ENCODE assay signal across 12 cellular contexts in genomic region chr3:119365418-119365817, GRCh38.
DNase-seq lines count a peak whose midpoint lies in the region; ATAC-seq and TF ChIP-seq lines count a peak whose summit lies in the region.
"Had no signal": no experiment of that assay in that cellular context is flagged by ENCODE, and none has a peak within 500 bp of the region (broad histone marks: within the 10 kb centered on the region; RNA-seq: fewer than 3 reads in every experiment).

No MANE protein-coding gene starts in this region.

- H3K9ac ChIP-seq in adipocyte (ENCODE audit: low read length) (no peak overlapping the region), mesendoderm (ENCODE audit: low read length) (no peak overlapping the region), neuronal stem cell (ENCODE audit: low read depth, low read length, poor library complexity) (no peak overlapping the region)
- H3K9ac ChIP-seq: BLaER1 treated with 17β-estradiol and CSF1 and Interleukin-3, amounts not matched to agents 10 nM and 100 nM had no signal

- no peaks in the 10 kb centered on the region for H3K79me2 ChIP-seq in mesendoderm (ENCODE audit: control insufficient read depth, insufficient read depth, low read length)

- DNase-seq in A673 (ENCODE audit: low spot score) (peak; percentile 80), adipocyte (ENCODE audit: low read depth) (peak; percentile 42), mesendoderm (no peak), neuronal stem cell (ENCODE audit: low spot score) (no peak), ACHN (no peak)
- no peak for DNase-seq in activated CD4-positive, alpha-beta memory T cell treated with anti-CD3 and anti-CD28 coated beads, Interleukin-2, amount 10 ng/mL, durations not matched to agents 7 days and 5 days
- DNase-seq: CD4-positive, CD25-positive, alpha-beta regulatory T cell; DMS53; GF-D8 had no signal

- H2AK5ac ChIP-seq in mesendoderm (ENCODE audit: low read length) (no peak overlapping the region), neuronal stem cell (ENCODE audit: low read depth, low read length) (no peak overlapping the region)

- no peaks in the 10 kb centered on the region for H3K36me3 ChIP-seq in A673 (ENCODE audit: insufficient read depth, low read length, poor library complexity, severe bottlenecking)
- peaks cover 31% of the 10 kb centered on the region for H3K36me3 ChIP-seq in adipocyte (ENCODE audit: control insufficient read depth, insufficient read depth, low read length, severe bottlenecking)
- no peaks in the 10 kb centered on the region for H3K36me3 ChIP-seq in mesendoderm (ENCODE audit: control insufficient read depth, insufficient read depth, low read length)
- H3K36me3 ChIP-seq in neuronal stem cell (replicated peaks in 1 of 2; ENCODE audit: control insufficient read depth in 2 of 2, insufficient read depth in 2 of 2, low read length in 2 of 2), result no peaks in the 10 kb centered on the region

- intact Hi-C loops in A673 (cut with micrococcal nuclease; ENCODE audit: unreplicated experiment), result no loop called here

- peak overlapping the region; percentile 25 for H2AFZ ChIP-seq in neuronal stem cell (ENCODE audit: low read length)

- no peak overlapping the region for H4K91ac ChIP-seq in neuronal stem cell (ENCODE audit: low read depth, low read length, poor library complexity)

- no peak overlapping the region for H4K8ac ChIP-seq in mesendoderm (ENCODE audit: low read depth, low read length)
- H4K8ac ChIP-seq in neuronal stem cell (ENCODE audit: low read depth, low read length), result no peak overlapping the region

- H3K79me1 ChIP-seq in mesendoderm (ENCODE audit: low read length) (no peaks in the 10 kb centered on the region), neuronal stem cell (ENCODE audit: low read depth, low read length) (no peaks in the 10 kb centered on the region)

- no peaks in the 10 kb centered on the region for H3K9me3 Mint-ChIP-seq in activated CD4-positive, alpha-beta memory T cell treated with anti-CD3 and anti-CD28 coated beads, Interleukin-2, amount 10 ng/mL, durations not matched to agents 7 days and 5 days

- H3K23ac ChIP-seq in mesendoderm (ENCODE audit: low read length) (no peak overlapping the region), neuronal stem cell (ENCODE audit: low read depth, low read length, poor library complexity) (no peak overlapping the region)

- no peak overlapping the region for H3K4me2 ChIP-seq in mesendoderm (ENCODE audit: low read length)
- no peak overlapping the region for H3K4me2 ChIP-seq in neuronal stem cell (ENCODE audit: insufficient read depth, low read length, poor library complexity, severe bottlenecking)
- H3K4me2 ChIP-seq: BLaER1 treated with 17β-estradiol and CSF1 and Interleukin-3, amounts not matched to agents 10 nM and 100 nM had no signal

- BruUV-seq in A673 (replicated peaks; lab: Mats Ljungman, UMichigan), result no TSS peak

- in situ Hi-C loops in ACHN (cut with HindIII; ENCODE audit: low pct_ligation_motif_present, low pct_unique_long_range_greater_than_20kb, low sequenced_read_pairs), result no loop called here

- H2BK5ac ChIP-seq in mesendoderm (ENCODE audit: low read length) (no peak overlapping the region), neuronal stem cell (ENCODE audit: low read length) (no peak overlapping the region)

- H3K4ac ChIP-seq in mesendoderm (ENCODE audit: low read depth, low read length), result peak overlapping the region; percentile 16
- no peak overlapping the region for H3K4ac ChIP-seq in neuronal stem cell (ENCODE audit: low read length)

- H3K18ac ChIP-seq in mesendoderm (ENCODE audit: low read length) (peak overlapping the region; percentile 60), neuronal stem cell (ENCODE audit: low read length) (no peak overlapping the region)

- no peaks in the 10 kb centered on the region for H3K36me3 Mint-ChIP-seq in activated CD4-positive, alpha-beta memory T cell treated with anti-CD3 and anti-CD28 coated beads, Interleukin-2, amount 10 ng/mL, durations not matched to agents 7 days and 5 days (ENCODE audit: low read depth)

- H3K4me1 ChIP-seq in A673 (ENCODE audit: insufficient read depth, low read length, poor library complexity, severe bottlenecking) (peaks cover 18% of the 10 kb centered on the region), adipocyte (ENCODE audit: control insufficient read depth, insufficient read depth, low read length) (no peaks in the 10 kb centered on the region), mesendoderm (ENCODE audit: control insufficient read depth, low read depth, low read length) (peaks cover 7% of the 10 kb centered on the region), neuronal stem cell (ENCODE audit: control insufficient read depth in 2 of 2, insufficient read depth in 1 of 2, low read depth in 1 of 2, low read length in 2 of 2) (peaks cover 0 to 3% of the 10 kb centered on the region in 2 donors)
- H3K4me1 ChIP-seq: BLaER1 treated with 17β-estradiol and CSF1 and Interleukin-3, amounts not matched to agents 10 nM and 100 nM had no signal

- no peak overlapping the region for H3K4me3 Mint-ChIP-seq in activated CD4-positive, alpha-beta memory T cell treated with anti-CD3 and anti-CD28 coated beads, Interleukin-2, amount 10 ng/mL, durations not matched to agents 7 days and 5 days
- H3K4me3 Mint-ChIP-seq: CD4-positive, CD25-positive, alpha-beta regulatory T cell had no signal

- H2BK120ac ChIP-seq in mesendoderm (ENCODE audit: low read depth, low read length), result no peak overlapping the region
- no peak overlapping the region for H2BK120ac ChIP-seq in neuronal stem cell (ENCODE audit: low read depth, low read length)

- H3K27ac Mint-ChIP-seq in activated CD4-positive, alpha-beta memory T cell treated with anti-CD3 and anti-CD28 coated beads, Interleukin-2, amount 10 ng/mL, durations not matched to agents 7 days and 5 days, result no peak overlapping the region
- H3K27ac Mint-ChIP-seq: CD4-positive, CD25-positive, alpha-beta regulatory T cell had no signal

- no peak overlapping the region for H2BK15ac ChIP-seq in mesendoderm (replicated peaks; ENCODE audit: low read depth)
- H2BK15ac ChIP-seq in neuronal stem cell (ENCODE audit: low read length), result no peak overlapping the region

- CTCF ChIA-PET in A673 (lab: Charles Lee), result interaction anchor here (1.0 kb wide), 1 partner anchor 12 kb away, joined by 3 read pairs; no protein-coding TSS in a partner anchor
- CTCF ChIA-PET in activated CD4-positive, alpha-beta memory T cell treated with anti-CD3 and anti-CD28 coated beads, Interleukin-2, amount 10 ng/mL, durations not matched to agents 7 days and 5 days (lab: Charles Lee), result interaction anchor here (1.3 kb wide), 1 partner anchor 12 kb away, joined by 3 read pairs; no protein-coding TSS in a partner anchor

- H3K27me3 Mint-ChIP-seq in activated CD4-positive, alpha-beta memory T cell treated with anti-CD3 and anti-CD28 coated beads, Interleukin-2, amount 10 ng/mL, durations not matched to agents 7 days and 5 days, result no peaks in the 10 kb centered on the region
- H3K27me3 Mint-ChIP-seq: CD4-positive, CD25-positive, alpha-beta regulatory T cell had no signal

- no peak overlapping the region for H3K27ac ChIP-seq in A673 (ENCODE audit: low read depth, low read length, poor library complexity, severe bottlenecking)
- H3K27ac ChIP-seq in mesendoderm (ENCODE audit: low read depth, low read length), result no peak overlapping the region
- H3K27ac ChIP-seq in neuronal stem cell (replicated peaks; ENCODE audit: low read length), result no peak overlapping the region
- H3K27ac ChIP-seq: 22Rv1; BLaER1 treated with 17β-estradiol and CSF1 and Interleukin-3, amounts not matched to agents 10 nM and 100 nM had no signal

- H4K5ac ChIP-seq in mesendoderm (ENCODE audit: low read length), result no peak overlapping the region

- no peak overlapping the region for H3K14ac ChIP-seq in neuronal stem cell (ENCODE audit: low read length)

- POLR2A ChIA-PET in A673 (lab: Charles Lee; ENCODE audit: low non-redundant PET), result no interaction called here
- POLR2A ChIA-PET in activated CD4-positive, alpha-beta memory T cell treated with anti-CD3 and anti-CD28 coated beads, Interleukin-2, amount 10 ng/mL, durations not matched to agents 7 days and 5 days (lab: Charles Lee), result no interaction called here

- H3K56ac ChIP-seq in mesendoderm (ENCODE audit: low read length), result peak overlapping the region; percentile 18

- no peak for TF ChIP-seq CTCF in A673 (conservative IDR thresholded peaks at IDR 0.05; ENCODE audit: low read depth, low read length)

- H3K9me3 ChIP-seq in A673 (ENCODE audit: low read depth, low read length, poor library complexity, severe bottlenecking) (no peaks in the 10 kb centered on the region), adipocyte (ENCODE audit: control insufficient read depth, low read length) (no peaks in the 10 kb centered on the region), neuronal stem cell (replicated peaks in 1 of 2; ENCODE audit: control insufficient read depth in 2 of 2, insufficient read depth in 1 of 2, low read depth in 1 of 2, low read length in 2 of 2) (no peaks in the 10 kb centered on the region)
- H3K9me3 ChIP-seq: BLaER1 treated with 17β-estradiol and CSF1 and Interleukin-3, amounts not matched to agents 10 nM and 100 nM had no signal

- H3K4me3 ChIP-seq in A673 (ENCODE audit: low read depth, low read length, poor library complexity, severe bottlenecking) (no peak overlapping the region), adipocyte (ENCODE audit: low read length) (no peak overlapping the region), mesendoderm (ENCODE audit: low read length) (no peak overlapping the region), neuronal stem cell (ENCODE audit: low read length in 2 of 2) (no peak overlapping the region)
- H3K4me3 ChIP-seq: BLaER1 treated with 17β-estradiol and CSF1 and Interleukin-3, amounts not matched to agents 10 nM and 100 nM had no signal

- no peak for ATAC-seq in GM18867 (IDR thresholded peaks at IDR 0.05; ENCODE audit: unreplicated experiment)

- no CpG with 5 or more reads among the region's 3 CpGs for WGBS in mesendoderm (ENCODE audit: extremely low coverage, insufficient coverage, low lambda C conversion rate)
- WGBS in neuronal stem cell (ENCODE audit: extremely low coverage in 2 of 2, insufficient read length in 2 of 2, insufficient replicate concordance in 1 of 2), 2 donors, result no CpG with 5 or more reads among the region's 3 CpGs

- H3K27me3 ChIP-seq in A673 (replicated peaks; ENCODE audit: insufficient read depth, low read depth, low read length, poor library complexity) (no peaks in the 10 kb centered on the region), adipocyte (replicated peaks; ENCODE audit: control insufficient read depth, insufficient read depth, low read length) (no peaks in the 10 kb centered on the region), mesendoderm (ENCODE audit: insufficient read depth, low read length, poor library complexity) (no peaks in the 10 kb centered on the region), neuronal stem cell (ENCODE audit: control insufficient read depth in 3 of 3, insufficient read depth in 3 of 3, low read depth in 1 of 3, low read length in 3 of 3) (no peaks in the 10 kb centered on the region)
- H3K27me3 ChIP-seq: BLaER1 treated with 17β-estradiol and CSF1 and Interleukin-3, amounts not matched to agents 10 nM and 100 nM had no signal

- H2BK12ac ChIP-seq in neuronal stem cell (ENCODE audit: low read length), result no peak overlapping the region

- H3K4me1 Mint-ChIP-seq in activated CD4-positive, alpha-beta memory T cell treated with anti-CD3 and anti-CD28 coated beads, Interleukin-2, amount 10 ng/mL, durations not matched to agents 7 days and 5 days, result no peaks in the 10 kb centered on the region
- H3K4me1 Mint-ChIP-seq: CD4-positive, CD25-positive, alpha-beta regulatory T cell had no signal

Comparison
In these comparisons a context has a peak if more than half of its experiments do, and no peak if none do; other contexts are left out.
1. DNase-seq: peak in A673 (single experiment) and adipocyte (single experiment); none in mesendoderm (single experiment), neuronal stem cell (single experiment), ACHN (single experiment) and activated CD4-positive, alpha-beta memory T cell treated with anti-CD3 and anti-CD28 coated beads, Interleukin-2, amount 10 ng/mL, durations not matched to agents 7 days and 5 days (single experiment).